Comparison of ENCODE assay signal across 14 cellular contexts in the genomic region with DNA sequence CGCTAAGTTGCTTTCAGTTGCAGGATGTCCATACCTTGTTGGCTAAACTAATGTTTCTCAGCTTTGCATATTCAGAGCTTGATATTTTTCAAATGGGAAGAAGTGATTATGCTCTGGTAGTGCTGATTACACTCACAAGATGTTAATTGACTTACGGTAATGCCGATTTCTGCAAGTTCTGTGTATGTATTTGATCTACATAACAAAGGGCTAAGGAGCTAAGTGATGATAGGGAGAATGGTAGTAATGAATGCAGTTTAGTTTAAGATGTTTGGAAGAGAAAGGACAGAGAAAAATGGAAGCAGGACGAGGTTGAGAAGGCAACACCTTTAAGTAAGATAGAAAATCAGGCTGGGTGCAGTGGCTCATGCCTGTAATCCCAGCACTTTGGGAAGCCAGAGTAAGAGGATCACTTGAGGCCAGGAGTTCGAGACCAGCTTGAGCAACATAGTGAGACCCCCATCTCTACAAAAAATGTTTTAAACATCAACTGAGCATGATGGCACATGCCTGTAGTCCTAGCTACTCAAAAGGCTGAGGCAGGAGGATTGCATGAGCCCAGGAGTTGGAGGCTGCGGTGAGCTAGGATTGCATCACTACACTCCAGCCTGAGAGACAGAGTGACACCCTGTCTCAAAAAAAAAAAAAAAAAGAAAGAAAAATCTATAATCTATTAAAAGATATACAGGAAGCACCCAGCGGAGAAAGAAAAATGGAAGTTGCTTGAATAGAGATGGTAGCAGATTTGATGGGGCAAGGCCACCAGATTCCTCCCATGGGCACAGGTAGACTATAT.
DNase-seq lines count a peak whose midpoint lies in the region; ATAC-seq and TF ChIP-seq lines count a peak whose summit lies in the region.
"Had no signal": no experiment of that assay in that cellular context is flagged by ENCODE, and none has a peak within 500 bp of the region (broad histone marks: within the 10 kb centered on the region; RNA-seq: fewer than 3 reads in every experiment).

No MANE protein-coding gene starts in this region.

- peaks cover 1% of the 10 kb centered on the region for H3K36me3 Mint-ChIP-seq in T-helper 1 cell treated with Interleukin-12 subunit alpha and Interleukin-12 subunit beta and Interleukin-4 antibody, amounts not matched to agents 30 μg/mL and 1 μg/mL, for 36 hours (ENCODE audit: low read depth)
- peaks cover 2% of the 10 kb centered on the region for H3K36me3 Mint-ChIP-seq in IgD-negative memory B cell
- no peaks in the 10 kb centered on the region for H3K36me3 Mint-ChIP-seq in WTC11
- H3K36me3 Mint-ChIP-seq in immature natural killer cell, result no peaks in the 10 kb centered on the region

- no peaks in the 10 kb centered on the region for H3K27me3 Mint-ChIP-seq in T-helper 1 cell treated with Interleukin-12 subunit alpha and Interleukin-12 subunit beta and Interleukin-4 antibody, amounts not matched to agents 30 μg/mL and 1 μg/mL, for 36 hours (ENCODE audit: low read depth)
- H3K27me3 Mint-ChIP-seq in IgD-negative memory B cell, result peaks cover 2% of the 10 kb centered on the region
- H3K27me3 Mint-ChIP-seq in WTC11 (ENCODE audit: low read depth), result no peaks in the 10 kb centered on the region
- H3K27me3 Mint-ChIP-seq in immature natural killer cell (ENCODE audit: low read depth in 3 of 3), result peaks cover 0 to 7% (median 4%) of the 10 kb centered on the region in 3 donors

- H3K9me3 Mint-ChIP-seq in T-helper 1 cell treated with Interleukin-12 subunit alpha and Interleukin-12 subunit beta and Interleukin-4 antibody, amounts not matched to agents 30 μg/mL and 1 μg/mL, for 36 hours, result no peaks in the 10 kb centered on the region
- H3K9me3 Mint-ChIP-seq in IgD-negative memory B cell (no peaks in the 10 kb centered on the region), WTC11 (no peaks in the 10 kb centered on the region), immature natural killer cell (no peaks in the 10 kb centered on the region)

- POLR2A ChIA-PET in WTC11 (lab: Charles Lee), result interaction anchor here (0.5 kb wide), 2 partner anchors 77 to 452 kb away, joined by 3 to 10 read pairs; no protein-coding TSS in a partner anchor

- peaks cover 40% of the 10 kb centered on the region for H3K4me1 Mint-ChIP-seq in T-helper 1 cell treated with Interleukin-12 subunit alpha and Interleukin-12 subunit beta and Interleukin-4 antibody, amounts not matched to agents 30 μg/mL and 1 μg/mL, for 36 hours (ENCODE audit: low read depth)
- H3K4me1 Mint-ChIP-seq in IgD-negative memory B cell (peaks cover 39 to 69% (median 59%) of the 10 kb centered on the region in 3 donors), WTC11 (peaks cover 50% of the 10 kb centered on the region), immature natural killer cell (peaks cover 73 to 90% of the 10 kb centered on the region in 2 donors)

- 0 out of 2 replicates have a peak, but pooled peaks have one; percentile 13 for ATAC-seq in WTC11

- peak overlapping the region; percentile 78 for H3K27ac Mint-ChIP-seq in T-helper 1 cell treated with Interleukin-12 subunit alpha and Interleukin-12 subunit beta and Interleukin-4 antibody, amounts not matched to agents 30 μg/mL and 1 μg/mL, for 36 hours
- H3K27ac Mint-ChIP-seq in IgD-negative memory B cell (peak overlapping the region; percentile 5 to 83 (median 37)), WTC11 (peak overlapping the region; percentile 46), immature natural killer cell (peak overlapping the region in 5 of 6 donors; percentile 27 to 77 (median 58))

- H3K4me3 Mint-ChIP-seq in T-helper 1 cell treated with Interleukin-12 subunit alpha and Interleukin-12 subunit beta and Interleukin-4 antibody, amounts not matched to agents 30 μg/mL and 1 μg/mL, for 36 hours, result peak overlapping the region; percentile 45
- H3K4me3 Mint-ChIP-seq in IgD-negative memory B cell (peak overlapping the region in 2 of 4 donors; percentile 34 to 89), WTC11 (peak overlapping the region; percentile 0), immature natural killer cell (peak overlapping the region; percentile 5 to 37 (median 31))

- DNase-seq in T-helper 1 cell (no peak), WTC11 (ENCODE audit: low spot score) (no peak), immature natural killer cell (no peak), dedifferentiated amniotic fluid mesenchymal stem cell (ENCODE audit: extremely low spot score) (no peak), D341Med (ENCODE audit: low spot score) (no peak)
- no peak for DNase-seq in stimulated activated naive CD4-positive, alpha-beta T cell (lab: John Stamatoyannopoulos, UW)
- DNase-seq: 8988T; NCI-H1417; NCI-H446 treated with DMSO at 0.1 percent for 48 hours; pancreas; stimulated activated CD4-positive, alpha-beta T cell treated with anti-CD3 and anti-CD28 coated beads, Interleukin-12 subunit alpha, Interleukin-12 subunit beta, amount 100 ng/mL, for 4 hours; tibial artery had no signal

- CTCF ChIA-PET in WTC11 (lab: Charles Lee), result interaction anchor here (1.0 kb wide), 1 partner anchor 248 kb away, joined by 3 read pairs; no protein-coding TSS in a partner anchor

- TF ChIP-seq CTCF in WTC11 (IDR thresholded peaks at IDR 0.05), result no peak

TF ChIP-seq in WTC11, 78 proteins besides CTCF, POLR2A, EP300 and RAD21:
- TF ChIP-seq, protein P1, sequence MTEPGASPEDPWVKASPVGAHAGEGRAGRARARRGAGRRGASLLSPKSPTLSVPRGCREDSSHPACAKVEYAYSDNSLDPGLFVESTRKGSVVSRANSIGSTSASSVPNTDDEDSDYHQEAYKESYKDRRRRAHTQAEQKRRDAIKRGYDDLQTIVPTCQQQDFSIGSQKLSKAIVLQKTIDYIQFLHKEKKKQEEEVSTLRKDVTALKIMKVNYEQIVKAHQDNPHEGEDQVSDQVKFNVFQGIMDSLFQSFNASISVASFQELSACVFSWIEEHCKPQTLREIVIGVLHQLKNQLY (CRISPR knock-in tag; IDR thresholded peaks at IDR 0.05), result no peak
- TF ChIP-seq ZNF317 (CRISPR knock-in tag; IDR thresholded peaks at IDR 0.05; ENCODE audit: borderline replicate concordance, low read depth) (no peak), IRF2 (CRISPR knock-in tag; IDR thresholded peaks at IDR 0.05; ENCODE audit: borderline replicate concordance, low read depth) (no peak), CBFB (CRISPR knock-in tag; IDR thresholded peaks at IDR 0.05; ENCODE audit: low read depth) (no peak), ETV6 (CRISPR knock-in tag; IDR thresholded peaks at IDR 0.05) (no peak), TCF7 (CRISPR knock-in tag; IDR thresholded peaks at IDR 0.05; ENCODE audit: low read depth) (no peak), NR3C1 (CRISPR knock-in tag; conservative IDR thresholded peaks at IDR 0.05; ENCODE audit: low read depth) (no peak), ESRRA (CRISPR knock-in tag; IDR thresholded peaks at IDR 0.05; ENCODE audit: borderline replicate concordance) (no peak)
- TF ChIP-seq, protein P2, sequence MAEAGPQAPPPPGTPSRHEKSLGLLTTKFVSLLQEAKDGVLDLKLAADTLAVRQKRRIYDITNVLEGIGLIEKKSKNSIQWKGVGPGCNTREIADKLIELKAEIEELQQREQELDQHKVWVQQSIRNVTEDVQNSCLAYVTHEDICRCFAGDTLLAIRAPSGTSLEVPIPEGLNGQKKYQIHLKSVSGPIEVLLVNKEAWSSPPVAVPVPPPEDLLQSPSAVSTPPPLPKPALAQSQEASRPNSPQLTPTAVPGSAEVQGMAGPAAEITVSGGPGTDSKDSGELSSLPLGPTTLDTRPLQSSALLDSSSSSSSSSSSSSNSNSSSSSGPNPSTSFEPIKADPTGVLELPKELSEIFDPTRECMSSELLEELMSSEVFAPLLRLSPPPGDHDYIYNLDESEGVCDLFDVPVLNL (CRISPR knock-in tag; IDR thresholded peaks at IDR 0.05; ENCODE audit: borderline replicate concordance, low read depth), result no peak
- TF ChIP-seq, protein P3, sequence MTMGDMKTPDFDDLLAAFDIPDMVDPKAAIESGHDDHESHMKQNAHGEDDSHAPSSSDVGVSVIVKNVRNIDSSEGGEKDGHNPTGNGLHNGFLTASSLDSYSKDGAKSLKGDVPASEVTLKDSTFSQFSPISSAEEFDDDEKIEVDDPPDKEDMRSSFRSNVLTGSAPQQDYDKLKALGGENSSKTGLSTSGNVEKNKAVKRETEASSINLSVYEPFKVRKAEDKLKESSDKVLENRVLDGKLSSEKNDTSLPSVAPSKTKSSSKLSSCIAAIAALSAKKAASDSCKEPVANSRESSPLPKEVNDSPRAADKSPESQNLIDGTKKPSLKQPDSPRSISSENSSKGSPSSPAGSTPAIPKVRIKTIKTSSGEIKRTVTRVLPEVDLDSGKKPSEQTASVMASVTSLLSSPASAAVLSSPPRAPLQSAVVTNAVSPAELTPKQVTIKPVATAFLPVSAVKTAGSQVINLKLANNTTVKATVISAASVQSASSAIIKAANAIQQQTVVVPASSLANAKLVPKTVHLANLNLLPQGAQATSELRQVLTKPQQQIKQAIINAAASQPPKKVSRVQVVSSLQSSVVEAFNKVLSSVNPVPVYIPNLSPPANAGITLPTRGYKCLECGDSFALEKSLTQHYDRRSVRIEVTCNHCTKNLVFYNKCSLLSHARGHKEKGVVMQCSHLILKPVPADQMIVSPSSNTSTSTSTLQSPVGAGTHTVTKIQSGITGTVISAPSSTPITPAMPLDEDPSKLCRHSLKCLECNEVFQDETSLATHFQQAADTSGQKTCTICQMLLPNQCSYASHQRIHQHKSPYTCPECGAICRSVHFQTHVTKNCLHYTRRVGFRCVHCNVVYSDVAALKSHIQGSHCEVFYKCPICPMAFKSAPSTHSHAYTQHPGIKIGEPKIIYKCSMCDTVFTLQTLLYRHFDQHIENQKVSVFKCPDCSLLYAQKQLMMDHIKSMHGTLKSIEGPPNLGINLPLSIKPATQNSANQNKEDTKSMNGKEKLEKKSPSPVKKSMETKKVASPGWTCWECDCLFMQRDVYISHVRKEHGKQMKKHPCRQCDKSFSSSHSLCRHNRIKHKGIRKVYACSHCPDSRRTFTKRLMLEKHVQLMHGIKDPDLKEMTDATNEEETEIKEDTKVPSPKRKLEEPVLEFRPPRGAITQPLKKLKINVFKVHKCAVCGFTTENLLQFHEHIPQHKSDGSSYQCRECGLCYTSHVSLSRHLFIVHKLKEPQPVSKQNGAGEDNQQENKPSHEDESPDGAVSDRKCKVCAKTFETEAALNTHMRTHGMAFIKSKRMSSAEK (CRISPR knock-in tag; IDR thresholded peaks at IDR 0.05; ENCODE audit: borderline replicate concordance), result no peak
